9 cellular contexts compared by ENCODE assay signal in genomic region chr3:30578479-30578878, GRCh38. TPM values are rescaled to one million over a fixed set of nuclear protein-coding genes. Genes with fewer than 3 reads are reported as not detected.
DNase-seq lines count a peak whose midpoint lies in the region; TF ChIP-seq lines count a peak whose summit lies in the region.
"Had no signal": no experiment of that assay in that cellular context is flagged by ENCODE, and none has a peak within 500 bp of the region (broad histone marks: within the 10 kb centered on the region; RNA-seq: fewer than 3 reads in every experiment).

No MANE protein-coding gene starts in this region.

- H3K18ac ChIP-seq in neuronal stem cell (ENCODE audit: low read length): no peak overlapping the region

- H3K4me3 ChIP-seq in colonic mucosa (no peak overlapping the region), neuronal stem cell (ENCODE audit: low read length in 2 of 2) (no peak overlapping the region), endodermal cell (ENCODE audit: low read length) (no peak overlapping the region)

- BruUV-seq in Calu3 (replicated peaks; lab: Mats Ljungman, UMichigan): no TSS peak

- H3K27me3 Mint-ChIP-seq in Calu3 (ENCODE audit: unreplicated experiment): no peaks in the 10 kb centered on the region
- H3K27me3 Mint-ChIP-seq in activated T-helper 2 cell treated with anti-CD3 and anti-CD28 coated beads, Interferon-gamma antibody, Interleukin-2, Interleukin-4, amounts not matched to agents 10 μg/mL and 5 μg/mL and 100 μg/mL, durations not matched to agents 14 hours and 24 hours and 36 hours (ENCODE audit: low read depth): no peaks in the 10 kb centered on the region
- no peaks in the 10 kb centered on the region for H3K27me3 Mint-ChIP-seq in endodermal cell (ENCODE audit: insufficient read depth)

- DNase-seq in Calu3 (peak; percentile 23), HK-2 (ENCODE audit: unreplicated experiment) (peak; percentile 51), colonic mucosa (peak; percentile 62), neuronal stem cell (ENCODE audit: low spot score) (no peak), NCI-H748 treated with DMSO at 0.1 percent for 48 hours (lab: John Stamatoyannopoulos, UW) (no peak), HuH-7.5 (ENCODE audit: low spot score) (no peak), endodermal cell (no peak)
- DNase-seq in activated T-helper 2 cell treated with anti-CD3 and anti-CD28 coated beads, Interferon-gamma antibody, Interleukin-2, Interleukin-4, amounts not matched to agents 10 μg/mL and 5 μg/mL and 100 μg/mL, durations not matched to agents 14 hours and 24 hours and 36 hours (ENCODE audit: low spot score): no peak

- no peak overlapping the region for H3K4ac ChIP-seq in neuronal stem cell (ENCODE audit: low read length)

- H4K91ac ChIP-seq in neuronal stem cell (ENCODE audit: low read depth, low read length, poor library complexity): no peak overlapping the region

- no peaks in the 10 kb centered on the region for H3K9me3 ChIP-seq in colonic mucosa
- H3K9me3 ChIP-seq in neuronal stem cell (replicated peaks in 1 of 2; ENCODE audit: control insufficient read depth in 2 of 2, insufficient read depth in 1 of 2, low read depth in 1 of 2, low read length in 2 of 2): no peaks in the 10 kb centered on the region
- no peaks in the 10 kb centered on the region for H3K9me3 ChIP-seq in endodermal cell (ENCODE audit: control insufficient read depth, low read length)

- no peak overlapping the region for H4K8ac ChIP-seq in neuronal stem cell (ENCODE audit: low read depth, low read length)

- H3K36me3 Mint-ChIP-seq in Calu3 (ENCODE audit: insufficient read depth, unreplicated experiment) (no peaks in the 10 kb centered on the region), endodermal cell (ENCODE audit: low read depth) (no peaks in the 10 kb centered on the region)
- no peaks in the 10 kb centered on the region for H3K36me3 Mint-ChIP-seq in activated T-helper 2 cell treated with anti-CD3 and anti-CD28 coated beads, Interferon-gamma antibody, Interleukin-2, Interleukin-4, amounts not matched to agents 10 μg/mL and 5 μg/mL and 100 μg/mL, durations not matched to agents 14 hours and 24 hours and 36 hours (ENCODE audit: low read depth)

- peaks cover 44% of the 10 kb centered on the region for H3K4me1 Mint-ChIP-seq in Calu3 (ENCODE audit: low read depth, unreplicated experiment)
- peaks cover 20% of the 10 kb centered on the region for H3K4me1 Mint-ChIP-seq in activated T-helper 2 cell treated with anti-CD3 and anti-CD28 coated beads, Interferon-gamma antibody, Interleukin-2, Interleukin-4, amounts not matched to agents 10 μg/mL and 5 μg/mL and 100 μg/mL, durations not matched to agents 14 hours and 24 hours and 36 hours (ENCODE audit: low read depth)
- H3K4me1 Mint-ChIP-seq in endodermal cell: peaks cover 36% of the 10 kb centered on the region

- no peak overlapping the region for H2BK5ac ChIP-seq in neuronal stem cell (ENCODE audit: low read length)

- H3K27me3 ChIP-seq in colonic mucosa (no peaks in the 10 kb centered on the region), neuronal stem cell (ENCODE audit: control insufficient read depth in 3 of 3, insufficient read depth in 3 of 3, low read depth in 1 of 3, low read length in 3 of 3) (no peaks in the 10 kb centered on the region), endodermal cell (ENCODE audit: control insufficient read depth, insufficient read depth, low read length, poor library complexity, severe bottlenecking) (no peaks in the 10 kb centered on the region)

- H2AFZ ChIP-seq in neuronal stem cell (ENCODE audit: low read length): peak overlapping the region; percentile 15

- no peaks in the 10 kb centered on the region for H3K79me1 ChIP-seq in neuronal stem cell (ENCODE audit: low read depth, low read length)

- WGBS in neuronal stem cell (ENCODE audit: extremely low coverage in 2 of 2, insufficient read length in 2 of 2, insufficient replicate concordance in 1 of 2), 2 donors: no CpG with 5 or more reads among the region's 4 CpGs
- WGBS in endodermal cell (ENCODE audit: insufficient coverage in 1 of 2, insufficient read length in 1 of 2), 2 experiments: 94 to 97% methylated on average over 4 of the region's 4 CpGs

- H2BK120ac ChIP-seq in neuronal stem cell (ENCODE audit: low read depth, low read length): no peak overlapping the region

- H3K23ac ChIP-seq in neuronal stem cell (ENCODE audit: low read depth, low read length, poor library complexity): no peak overlapping the region

- no peak for TF ChIP-seq CTCF in Calu3 (IDR thresholded peaks at IDR 0.05; ENCODE audit: unreplicated experiment)
- TF ChIP-seq CTCF in colonic mucosa (IDR thresholded peaks at IDR 0.05): no peak
- no peak for TF ChIP-seq CTCF in endodermal cell (conservative IDR thresholded peaks at IDR 0.05)

- H3K4me1 ChIP-seq in colonic mucosa: no peaks in the 10 kb centered on the region
- H3K4me1 ChIP-seq in neuronal stem cell (ENCODE audit: control insufficient read depth in 2 of 2, insufficient read depth in 1 of 2, low read depth in 1 of 2, low read length in 2 of 2): no peaks in the 10 kb centered on the region
- peaks cover 4% of the 10 kb centered on the region for H3K4me1 ChIP-seq in endodermal cell (ENCODE audit: control insufficient read depth, insufficient read depth, low read length)

- H3K9ac ChIP-seq in colonic mucosa (ENCODE audit: low read depth in 2 of 2, low read length in 2 of 2) (no peak overlapping the region), neuronal stem cell (ENCODE audit: low read depth, low read length, poor library complexity) (no peak overlapping the region), endodermal cell (ENCODE audit: extremely low read depth, low read length, poor library complexity, severe bottlenecking) (no peak overlapping the region)

- intact Hi-C loops in Calu3 (cut with micrococcal nuclease; ENCODE audit: unreplicated experiment): no loop called here
- intact Hi-C loops in colonic mucosa (cut with DNase I): no loop called here
- intact Hi-C loops in activated T-helper 2 cell treated with anti-CD3 and anti-CD28 coated beads, Interferon-gamma antibody, Interleukin-2, Interleukin-4, amounts not matched to agents 10 μg/mL and 5 μg/mL and 100 μg/mL, durations not matched to agents 14 hours and 24 hours and 36 hours (cut with micrococcal nuclease): no loop called here

- H3K14ac ChIP-seq in neuronal stem cell (ENCODE audit: low read length): no peak overlapping the region

- no peak overlapping the region for H2BK15ac ChIP-seq in neuronal stem cell (ENCODE audit: low read length)

- no peak overlapping the region for H2BK12ac ChIP-seq in neuronal stem cell (ENCODE audit: low read length)

- no peak overlapping the region for H2AK5ac ChIP-seq in neuronal stem cell (ENCODE audit: low read depth, low read length)

- CTCF ChIA-PET in Calu3 (lab: Charles Lee): interaction anchor here (0.7 to 0.8 kb wide), 3 partner anchors 258 to 278 kb away, joined by 4 to 5 read pairs (median 4); no protein-coding TSS in a partner anchor

- H3K36me3 ChIP-seq in colonic mucosa (no peaks in the 10 kb centered on the region), neuronal stem cell (replicated peaks in 1 of 2; ENCODE audit: control insufficient read depth in 2 of 2, insufficient read depth in 2 of 2, low read length in 2 of 2) (no peaks in the 10 kb centered on the region), endodermal cell (ENCODE audit: control insufficient read depth, insufficient read depth, low read length) (no peaks in the 10 kb centered on the region)

- peaks cover 3% of the 10 kb centered on the region for H3K9me3 Mint-ChIP-seq in Calu3 (ENCODE audit: low read depth, unreplicated experiment)
- no peaks in the 10 kb centered on the region for H3K9me3 Mint-ChIP-seq in activated T-helper 2 cell treated with anti-CD3 and anti-CD28 coated beads, Interferon-gamma antibody, Interleukin-2, Interleukin-4, amounts not matched to agents 10 μg/mL and 5 μg/mL and 100 μg/mL, durations not matched to agents 14 hours and 24 hours and 36 hours
- H3K9me3 Mint-ChIP-seq in endodermal cell: no peaks in the 10 kb centered on the region

- H3K27ac Mint-ChIP-seq in Calu3 (ENCODE audit: unreplicated experiment) (peak overlapping the region; percentile 49), endodermal cell (no peak overlapping the region)
- no peak overlapping the region for H3K27ac Mint-ChIP-seq in activated T-helper 2 cell treated with anti-CD3 and anti-CD28 coated beads, Interferon-gamma antibody, Interleukin-2, Interleukin-4, amounts not matched to agents 10 μg/mL and 5 μg/mL and 100 μg/mL, durations not matched to agents 14 hours and 24 hours and 36 hours

- H3K4me3 Mint-ChIP-seq in Calu3 (ENCODE audit: low read depth, unreplicated experiment): peak overlapping the region; percentile 8
- H3K4me3 Mint-ChIP-seq in activated T-helper 2 cell treated with anti-CD3 and anti-CD28 coated beads, Interferon-gamma antibody, Interleukin-2, Interleukin-4, amounts not matched to agents 10 μg/mL and 5 μg/mL and 100 μg/mL, durations not matched to agents 14 hours and 24 hours and 36 hours (ENCODE audit: low read depth): no peak overlapping the region
- H3K4me3 Mint-ChIP-seq in endodermal cell: no peak overlapping the region

- H3K27ac ChIP-seq in colonic mucosa: peak overlapping the region; percentile 15
- no peak overlapping the region for H3K27ac ChIP-seq in neuronal stem cell (replicated peaks; ENCODE audit: low read length)
- no peak overlapping the region for H3K27ac ChIP-seq in endodermal cell (ENCODE audit: low read depth, low read length)
- H3K27ac ChIP-seq: VCaP had no signal

- H3K4me2 ChIP-seq in neuronal stem cell (ENCODE audit: insufficient read depth, low read length, poor library complexity, severe bottlenecking): no peak overlapping the region

RNA-seq across cellular contexts. Expression of gene TGFBR2, which starts 27.9 kb away (rescaled TPM):
- total RNA-seq in Calu3 (2022) (103 and 105 TPM in 2 replicates), colonic mucosa (10 to 100 TPM; 32.4 to 53.5 TPM), endodermal cell (1 to 10 TPM; 6.0 to 9.6 TPM)
- polyA plus RNA-seq in neuronal stem cell (2013, experiment 1 of 2): 2.2 TPM
- 2.1 TPM for polyA plus RNA-seq in neuronal stem cell (2013, experiment 2 of 2)
- 19.5 and 19.8 TPM in 2 replicates for total RNA-seq in activated T-helper 2 cell treated with anti-CD3 and anti-CD28 coated beads, Interferon-gamma antibody, Interleukin-2, Interleukin-4, amounts not matched to agents 10 μg/mL and 5 μg/mL and 100 μg/mL, durations not matched to agents 14 hours and 24 hours and 36 hours
- polyA plus RNA-seq in endodermal cell (2013, experiment 1 of 2): 3.9 TPM
- polyA plus RNA-seq in endodermal cell (2013, experiment 2 of 2): 3.6 TPM

Comparison
In these comparisons a context has a peak if more than half of its experiments do, and no peak if none do; other contexts are left out.
1. DNase-seq: peak in Calu3 (single experiment), HK-2 (single experiment) and colonic mucosa (single experiment); none in neuronal stem cell (single experiment), activated T-helper 2 cell treated with anti-CD3 and anti-CD28 coated beads, Interferon-gamma antibody, Interleukin-2, Interleukin-4, amounts not matched to agents 10 μg/mL and 5 μg/mL and 100 μg/mL, durations not matched to agents 14 hours and 24 hours and 36 hours (single experiment), NCI-H748 treated with DMSO at 0.1 percent for 48 hours (single experiment), HuH-7.5 (single experiment) and endodermal cell (single experiment).